In the genomic region with DNA sequence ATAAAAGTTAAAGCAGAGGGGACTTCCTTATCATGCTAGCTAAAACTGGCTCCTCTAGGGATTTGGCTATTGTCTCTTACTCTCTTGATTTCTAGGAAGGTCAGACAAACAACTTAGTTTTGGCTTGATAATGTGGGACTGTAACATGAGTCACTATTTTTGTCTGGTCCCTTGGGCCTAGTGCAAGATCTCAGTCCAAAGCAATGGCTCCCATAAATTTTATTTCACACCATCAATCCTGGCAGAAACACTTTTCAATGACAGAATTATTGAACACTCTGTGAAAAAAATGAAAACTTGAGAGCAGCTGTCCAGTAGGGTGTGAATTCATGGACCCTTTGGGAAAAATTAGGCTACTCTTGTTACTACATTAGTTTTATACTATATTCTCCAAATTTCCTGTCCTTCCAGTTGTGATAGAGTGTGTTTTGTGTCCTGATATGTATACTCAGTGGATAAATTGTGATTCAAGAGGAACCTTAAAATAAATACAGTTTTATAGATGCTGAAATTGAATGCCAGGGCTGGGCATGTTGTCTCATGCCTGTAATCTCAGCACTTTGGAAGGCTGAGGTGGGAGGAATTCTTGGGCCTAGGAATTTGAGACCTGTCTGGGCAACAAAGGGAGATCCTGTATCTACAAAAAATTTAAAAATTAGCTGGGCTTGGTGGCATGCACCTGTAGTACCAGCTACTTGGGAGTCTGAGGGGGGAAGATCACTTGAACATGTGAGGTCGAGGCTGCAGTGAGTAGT, we compare ENCODE assay signal across 19 cellular contexts. TPM values are rescaled to one million over a fixed set of nuclear protein-coding genes. Genes with fewer than 3 reads are reported as not detected.
"Had no signal": no experiment of that assay in that cellular context is flagged by ENCODE, and none has a peak within 500 bp of the region (broad histone marks: within the 10 kb centered on the region; RNA-seq: fewer than 3 reads in every experiment).

No MANE protein-coding gene starts in this region.

- H3K9me3 ChIP-seq: gastroesophageal sphincter, neutrophil, right atrium auricular region, thyroid gland had no signal

- FAIRE-seq: urothelium cell line had no signal

- H3K36me3 ChIP-seq: brain microvascular endothelial cell, gastroesophageal sphincter, neutrophil, right atrium auricular region, thyroid gland had no signal

- H3K27ac ChIP-seq: brain microvascular endothelial cell, dorsolateral prefrontal cortex, gastroesophageal sphincter, neutrophil, right atrium auricular region, thyroid gland had no signal

- H3K4me2 ChIP-seq: smooth muscle cell had no signal

- H3K27me3 ChIP-seq: brain microvascular endothelial cell, dorsolateral prefrontal cortex, gastroesophageal sphincter, neutrophil, right atrium auricular region, thyroid gland had no signal

- H3K4me3 ChIP-seq: dorsolateral prefrontal cortex, gastroesophageal sphincter, right atrium auricular region, smooth muscle cell, thyroid gland had no signal

- DNase-seq: activated CD4-positive, alpha-beta T cell treated with anti-CD3 and anti-CD28 coated beads for 1 hour; activated CD4-positive, alpha-beta T cell treated with anti-CD3 and anti-CD28 coated beads, Interleukin-2, amount 50 U/mL, for 48 hours; activated gamma-delta T cell treated with Interleukin-2 at 50 U/mL for 16 hours; activated naive CD8-positive, alpha-beta T cell treated with anti-CD3 and anti-CD28 coated beads for 36 hours; activated T-cell treated with anti-CD3 and anti-CD28 coated beads, Interleukin-2, amount 50 U/mL, for 48 hours; brain microvascular endothelial cell; dorsolateral prefrontal cortex; kidney; left ventricle myocardium superior; posterior cingulate gyrus; T-helper 9 cell; thyroid gland had no signal

- H3K4me1 ChIP-seq: gastroesophageal sphincter, right atrium auricular region, thyroid gland had no signal

RNA-seq across cellular contexts. Expression of gene MMRN1, which starts 46.9 kb away (rescaled TPM):
- total RNA-seq: chondrocyte had no signal
- polyA plus RNA-seq: fibroblast of lung, smooth muscle cell had no signal
